8 cellular contexts compared by ENCODE assay signal in the genomic region with DNA sequence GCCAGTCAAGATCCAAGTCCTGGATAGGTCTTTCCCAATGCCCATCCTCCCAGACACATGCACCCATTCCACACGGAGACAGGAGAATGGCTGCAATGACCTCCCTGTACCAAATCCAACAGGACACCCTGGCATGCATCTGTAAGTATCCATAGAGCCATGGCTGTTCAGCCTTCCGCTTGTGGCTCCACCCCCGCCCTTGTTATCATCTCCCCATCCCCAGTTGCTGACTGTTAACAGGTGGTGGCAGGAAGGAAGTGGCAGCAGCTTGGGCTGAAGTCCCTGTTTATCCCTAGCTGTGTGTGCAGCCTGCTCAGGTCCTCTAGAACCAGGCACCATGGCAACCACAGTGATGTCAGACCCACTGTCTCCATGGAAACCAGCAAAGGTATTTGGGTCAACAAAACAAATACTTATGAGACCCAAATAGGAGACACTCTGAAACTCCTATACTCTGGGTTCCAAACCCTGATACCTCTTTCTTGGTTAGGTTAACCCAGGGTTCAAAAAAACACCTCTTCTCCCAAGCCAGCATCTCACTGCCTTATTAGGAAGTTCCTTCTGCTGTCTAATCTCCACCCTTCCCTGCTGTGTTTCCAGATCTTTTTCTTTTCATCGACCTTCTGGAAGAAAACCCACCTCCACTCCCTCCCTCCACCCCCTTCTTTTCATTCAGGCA. TPM values are rescaled to one million over a fixed set of nuclear protein-coding genes. Genes with fewer than 3 reads are reported as not detected.
DNase-seq lines count a peak whose midpoint lies in the region; ATAC-seq, FAIRE-seq and TF ChIP-seq lines count a peak whose summit lies in the region.

No MANE protein-coding gene starts in this region.

- H3K27ac ChIP-seq in iPS-20b (ENCODE audit: low read length) = peak overlapping the region; percentile 35
- H3K27ac ChIP-seq in small intestine (ENCODE audit: low read depth in 1 of 2, low read length in 1 of 2) = peak overlapping the region; percentile 66 to 83

- 1 to 11% (median 6%) methylated on average over 4 of the region's 4 CpGs for WGBS in small intestine, 3 donors

- DNase-seq in BE2C (peak; percentile 57), LHCN-M2 (ENCODE audit: low read depth) (peak; percentile 89), T-helper 2 cell (peak; percentile 69 to 99 (median 93)), astrocyte of the spinal cord (ENCODE audit: low read depth, low spot score) (peak; percentile 80), small intestine (peak; percentile 88)

- H3K36me3 ChIP-seq in BE2C = peaks cover 14% of the 10 kb centered on the region
- H3K36me3 ChIP-seq in iPS-20b (ENCODE audit: insufficient read depth, low read depth, low read length) = peaks cover 16% of the 10 kb centered on the region; the same call in 1 of the 2 replicates
- peaks cover 3 to 13% of the 10 kb centered on the region in 2 donors for H3K36me3 ChIP-seq in small intestine (ENCODE audit: control insufficient read depth in 2 of 2, insufficient read depth in 2 of 2, low read length in 2 of 2)

- peaks cover 8% of the 10 kb centered on the region; the same call in 1 of the 2 replicates for H3K4me1 ChIP-seq in BE2C
- peaks cover 18% of the 10 kb centered on the region for H3K4me1 ChIP-seq in iPS-20b (ENCODE audit: insufficient read depth, low read length)
- peaks cover 4 to 10% of the 10 kb centered on the region in 2 donors for H3K4me1 ChIP-seq in small intestine (ENCODE audit: control insufficient read depth in 2 of 2, insufficient read depth in 1 of 2, low read depth in 1 of 2, low read length in 1 of 2)

- peak; percentile 49 for ATAC-seq in GM19438 (IDR thresholded peaks at IDR 0.05; ENCODE audit: low read depth, unreplicated experiment)
- no peak for ATAC-seq in GM19455 (IDR thresholded peaks at IDR 0.05; ENCODE audit: unreplicated experiment)

- peak overlapping the region; percentile 82 for H3K9ac ChIP-seq in iPS-20b (ENCODE audit: low read depth, low read length)

- no peak for FAIRE-seq in small intestine (lab: Jason Lieb, UNC)

- H3K27me3 ChIP-seq in BE2C = no peaks in the 10 kb centered on the region
- no peaks in the 10 kb centered on the region for H3K27me3 ChIP-seq in iPS-20b (ENCODE audit: insufficient read depth, low read length)
- no peaks in the 10 kb centered on the region for H3K27me3 ChIP-seq in small intestine (ENCODE audit: control insufficient read depth in 2 of 2, insufficient read depth in 2 of 2, low read length in 2 of 2)

- TF ChIP-seq CTCF in BE2C (IDR thresholded peaks at IDR 0.05; ENCODE audit: low read depth, low read length) (no peak), astrocyte of the spinal cord (IDR thresholded peaks at IDR 0.05; ENCODE audit: low read depth, low read length) (no peak)

- H3K4me3 ChIP-seq in BE2C (ENCODE audit: low read depth, low read length) (peak overlapping the region; percentile 76), astrocyte of the spinal cord (ENCODE audit: low read depth, low read length) (peak overlapping the region; percentile 52), iPS-20b (ENCODE audit: low read length) (peak overlapping the region; percentile 82), small intestine (ENCODE audit: low read depth in 1 of 2, low read length in 2 of 2) (peak overlapping the region; percentile 43 to 66)

- no peaks in the 10 kb centered on the region for H3K9me3 ChIP-seq in BE2C
- H3K9me3 ChIP-seq in iPS-20b (ENCODE audit: insufficient read depth, low read depth, low read length) = no peaks in the 10 kb centered on the region
- no peaks in the 10 kb centered on the region for H3K9me3 ChIP-seq in small intestine (ENCODE audit: control insufficient read depth, low read depth)

- in situ Hi-C loops in astrocyte of the spinal cord (cut with HindIII; ENCODE audit: low sequenced_read_pairs) = no loop called here

RNA-seq across cellular contexts. Expression of a gene that starts 0.7 kb away (rescaled TPM):
- 5.8 TPM for polyA plus RNA-seq in BE2C (2012; ENCODE audit: insufficient read depth, insufficient read length, low read depth)
- 94.5 and 141 TPM in 2 replicates for total RNA-seq in LHCN-M2 (2014; rRNA removed)
- 60.8 TPM for polyA plus RNA-seq in LHCN-M2 (2012)
- 10 to 100 TPM; 31.9 to 40.7 (median 34.9) TPM for polyA plus RNA-seq in small intestine

RNA-seq across cellular contexts. Expression of a gene that starts 6.4 kb away (rescaled TPM):
- 57.8 TPM for polyA plus RNA-seq in BE2C (2012; ENCODE audit: insufficient read depth, insufficient read length, low read depth)
- 21.6 and 24.5 TPM in 2 replicates for total RNA-seq in LHCN-M2 (2014; rRNA removed)
- 19.5 TPM for polyA plus RNA-seq in LHCN-M2 (2012)
- 10 to 100 TPM; 22.1 to 27.5 (median 22.2) TPM for polyA plus RNA-seq in small intestine

RNA-seq across cellular contexts. Expression of a gene that starts 15.4 kb away (rescaled TPM):
- polyA plus RNA-seq in BE2C (2012; ENCODE audit: insufficient read depth, insufficient read length, low read depth) = 263 TPM
- total RNA-seq in LHCN-M2 (2014; rRNA removed) = 325 and 337 TPM in 2 replicates
- 407 TPM for polyA plus RNA-seq in LHCN-M2 (2012)
- 10 to 100 TPM; 59.7 to 84.8 (median 67.8) TPM for polyA plus RNA-seq in small intestine

RNA-seq across cellular contexts. Expression of a gene that starts 18.7 kb away (rescaled TPM):
- 56.1 TPM for polyA plus RNA-seq in BE2C (2012; ENCODE audit: insufficient read depth, insufficient read length, low read depth)
- total RNA-seq in LHCN-M2 (2014; rRNA removed) = 8.0 and 9.1 TPM in 2 replicates
- polyA plus RNA-seq in LHCN-M2 (2012) = 65.2 TPM
- polyA plus RNA-seq in small intestine = 100 to 1,000 TPM in 1 of 3 donors, 10 to 100 TPM in 2; 59.5 to 120 (median 92.6) TPM

RNA-seq across cellular contexts. Expression of a gene that starts 19.3 kb away (rescaled TPM):
- polyA plus RNA-seq in BE2C (2012; ENCODE audit: insufficient read depth, insufficient read length, low read depth) = 129 TPM
- total RNA-seq in LHCN-M2 (2014; rRNA removed) = 164 and 175 TPM in 2 replicates
- polyA plus RNA-seq in LHCN-M2 (2012) = 188 TPM
- polyA plus RNA-seq in small intestine = 100 to 1,000 TPM in 1 of 3 donors, 10 to 100 TPM in 2; 63.7 to 117 (median 81.3) TPM
